In genomic region chr17:37405522-37405921, GRCh38 we compare ENCODE assay signal across 9 cellular contexts. TPM values are rescaled to one million over a fixed set of nuclear protein-coding genes. Genes with fewer than 3 reads are reported as not detected.
DNase-seq lines count a peak whose midpoint lies in the region; ATAC-seq and TF ChIP-seq lines count a peak whose summit lies in the region.
"Not testable (repeated sequence)": the region's sequence is repeated elsewhere in the genome, so short reads cannot be mapped to it uniquely, and the experiment has no call there.
"Had no signal": no experiment of that assay in that cellular context is flagged by ENCODE, and none has a peak within 500 bp of the region (broad histone marks: within the 10 kb centered on the region; RNA-seq: fewer than 3 reads in every experiment).

No MANE protein-coding gene starts in this region.

- ATAC-seq in CD8-positive, alpha-beta T cell; T-cell (replicated peaks in 1 of 4): not testable (repeated sequence)

- peak overlapping the region; percentile 95 for H3K4me3 Mint-ChIP-seq in CD8-positive, alpha-beta T cell
- H3K4me3 Mint-ChIP-seq in T-cell = peak overlapping the region; percentile 92 to 98 (median 93)
- peak overlapping the region; percentile 96 for H3K4me3 Mint-ChIP-seq in activated naive CD8-positive, alpha-beta T cell treated with anti-CD3 and anti-CD28 coated beads for 36 hours

- H3K4me1 ChIP-seq in CD8-positive, alpha-beta T cell (ENCODE audit: insufficient read depth, low read length) = peaks cover 14% of the 10 kb centered on the region
- H3K4me1 ChIP-seq in HUES64 (ENCODE audit: insufficient read depth, low read length) (peaks cover 11% of the 10 kb centered on the region), osteoblast (ENCODE audit: insufficient read depth, low read length) (peaks cover 13% of the 10 kb centered on the region), tibial nerve (peaks cover 0 to 29% (median 9%) of the 10 kb centered on the region in 4 donors)
- H3K4me1 ChIP-seq in endocrine pancreas (ENCODE audit: control insufficient read depth, insufficient read depth, low read length); iPS-20b (ENCODE audit: insufficient read depth, low read length): not testable (repeated sequence)

- POLR2A ChIA-PET in CD8-positive, alpha-beta T cell (lab: Charles Lee); T-cell (lab: Charles Lee): not testable (repeated sequence)

- H3K36me3 Mint-ChIP-seq in CD8-positive, alpha-beta T cell = peaks cover 12% of the 10 kb centered on the region
- H3K36me3 Mint-ChIP-seq in T-cell = not testable (repeated sequence)
- peaks cover 42% of the 10 kb centered on the region for H3K36me3 Mint-ChIP-seq in activated naive CD8-positive, alpha-beta T cell treated with anti-CD3 and anti-CD28 coated beads for 36 hours

- not testable (repeated sequence) for H2AFZ ChIP-seq in osteoblast (ENCODE audit: low read length)

- not testable (repeated sequence) for H3K27ac ChIP-seq in CD8-positive, alpha-beta T cell (ENCODE audit: low read depth, low read length); HUES64 (ENCODE audit: low read depth, low read length); iPS-20b (ENCODE audit: low read length); osteoblast (ENCODE audit: low read depth, low read length)
- H3K27ac ChIP-seq in tibial nerve = peak overlapping the region in 2 of 4 donors; percentile 87 to 95

- H3K27me3 Mint-ChIP-seq in CD8-positive, alpha-beta T cell (ENCODE audit: low read depth); T-cell; activated naive CD8-positive, alpha-beta T cell treated with anti-CD3 and anti-CD28 coated beads for 36 hours: not testable (repeated sequence)

- peak overlapping the region; percentile 94 for H3K4me2 ChIP-seq in osteoblast (ENCODE audit: insufficient read depth, low read length)

- H4K20me1 ChIP-seq in osteoblast (ENCODE audit: insufficient read depth, low read length) = not testable (repeated sequence)

- H3K36me3 ChIP-seq in CD8-positive, alpha-beta T cell (ENCODE audit: insufficient read depth, low read length); HUES64 (ENCODE audit: insufficient read depth, low read length); endocrine pancreas (ENCODE audit: control insufficient read depth, insufficient read depth, low read length); iPS-20b (ENCODE audit: insufficient read depth, low read depth, low read length); osteoblast (ENCODE audit: insufficient read depth, low read length); tibial nerve: not testable (repeated sequence)

- not testable (repeated sequence) for TF ChIP-seq POLR2A in tibial nerve (IDR thresholded peaks at IDR 0.05)

- peaks cover 68% of the 10 kb centered on the region for H3K79me2 ChIP-seq in osteoblast (ENCODE audit: insufficient read depth, low read length)

- H3K9me3 Mint-ChIP-seq in CD8-positive, alpha-beta T cell; T-cell; activated naive CD8-positive, alpha-beta T cell treated with anti-CD3 and anti-CD28 coated beads for 36 hours: not testable (repeated sequence)

- peaks cover 40% of the 10 kb centered on the region for H3K4me1 Mint-ChIP-seq in CD8-positive, alpha-beta T cell (ENCODE audit: low read depth)
- peaks cover 33 to 45% (median 44%) of the 10 kb centered on the region in 3 donors for H3K4me1 Mint-ChIP-seq in T-cell
- H3K4me1 Mint-ChIP-seq in activated naive CD8-positive, alpha-beta T cell treated with anti-CD3 and anti-CD28 coated beads for 36 hours = peaks cover 33% of the 10 kb centered on the region

- H3K9ac ChIP-seq in HUES64 (ENCODE audit: low read depth, low read length) (peak overlapping the region; percentile 95; the same call in 1 of the 2 replicates), iPS-20b (ENCODE audit: low read depth, low read length) (peak overlapping the region; percentile 90; the same call in 1 of the 2 replicates)
- not testable (repeated sequence) for H3K9ac ChIP-seq in endocrine pancreas (ENCODE audit: control insufficient read depth, insufficient read depth, low read length)

- WGBS in HUES64 = 75% methylated on average over 10 of the region's 14 CpGs
- 45 to 61% methylated on average over 14 of the region's 14 CpGs for WGBS in tibial nerve, 2 donors

- intact Hi-C loops in CD8-positive, alpha-beta T cell (cut with DNase I, micrococcal nuclease) = not testable (repeated sequence)

- TF ChIP-seq CTCF in CD8-positive, alpha-beta T cell (IDR thresholded peaks at IDR 0.05); osteoblast (IDR thresholded peaks at IDR 0.05; ENCODE audit: extremely low read depth, low read depth, low read length); tibial nerve (IDR thresholded peaks at IDR 0.05): not testable (repeated sequence)

- H3K27ac Mint-ChIP-seq in CD8-positive, alpha-beta T cell; T-cell: not testable (repeated sequence)
- peak overlapping the region; percentile 97 for H3K27ac Mint-ChIP-seq in activated naive CD8-positive, alpha-beta T cell treated with anti-CD3 and anti-CD28 coated beads for 36 hours

- not testable (repeated sequence) for DNase-seq in CD8-positive, alpha-beta T cell; T-cell; activated naive CD8-positive, alpha-beta T cell treated with anti-CD3 and anti-CD28 coated beads for 36 hours; osteoblast (ENCODE audit: insufficient read length, low spot score, missing footprints); tibial nerve (ENCODE audit: low spot score in 2 of 2)

- TF ChIP-seq EP300 in tibial nerve (IDR thresholded peaks at IDR 0.05) = not testable (repeated sequence)

- H3K27me3 ChIP-seq in CD8-positive, alpha-beta T cell (ENCODE audit: insufficient read depth, low read length); HUES64 (ENCODE audit: insufficient read depth, low read length); endocrine pancreas (ENCODE audit: control insufficient read depth, insufficient read depth, low read length); iPS-20b (ENCODE audit: insufficient read depth, low read length); osteoblast (ENCODE audit: insufficient read depth, low read length); tibial nerve: not testable (repeated sequence)

- H3K4me3 ChIP-seq in CD8-positive, alpha-beta T cell (ENCODE audit: low read depth, low read length) = peak overlapping the region; percentile 87
- H3K4me3 ChIP-seq in HUES64 (ENCODE audit: low read length) (peak overlapping the region; percentile 78), endocrine pancreas (ENCODE audit: control insufficient read depth, insufficient read depth, low read length) (peak overlapping the region; percentile 87), iPS-20b (ENCODE audit: low read length) (peak overlapping the region; percentile 76), osteoblast (ENCODE audit: insufficient read depth, low read length) (peak overlapping the region; percentile 96), tibial nerve (peak overlapping the region in 3 of 4 donors; percentile 65 to 87 (median 70))

- not testable (repeated sequence) for H3K9me3 ChIP-seq in CD8-positive, alpha-beta T cell (ENCODE audit: low read length); HUES64 (ENCODE audit: insufficient read depth, low read depth, low read length); endocrine pancreas (ENCODE audit: control insufficient read depth, low read length); iPS-20b (ENCODE audit: insufficient read depth, low read depth, low read length); osteoblast (ENCODE audit: low read depth, low read length); tibial nerve

- CTCF ChIA-PET in CD8-positive, alpha-beta T cell (lab: Charles Lee) = not testable (repeated sequence)
- CTCF ChIA-PET in T-cell (lab: Charles Lee) = interaction anchor here in 1 of 2 donors (0.7 to 2.0 kb wide), 2 partner anchors 14 to 693 kb away, joined by 4 to 6 read pairs; no protein-coding TSS in a partner anchor

RNA-seq across cellular contexts. Expression of gene ACACA, which starts 1.1 kb away (rescaled TPM):
- 10 to 100 TPM; 30.7 to 34.2 TPM for total RNA-seq in CD8-positive, alpha-beta T cell
- 64.8 TPM for polyA plus RNA-seq in HUES64 (2013, experiment 1 of 2)
- 75.1 TPM for polyA plus RNA-seq in HUES64 (2013, experiment 2 of 2)
- 10 to 100 TPM; 15.9 to 30.2 (median 18.0) TPM for total RNA-seq in T-cell
- 10 to 100 TPM; 68.3 to 76.3 TPM for total RNA-seq in activated naive CD8-positive, alpha-beta T cell treated with anti-CD3 and anti-CD28 coated beads for 36 hours
- 78.9 and 86.6 TPM in 2 replicates for total RNA-seq in osteoblast
- 10 to 100 TPM; 30.0 to 69.7 (median 49.9) TPM for total RNA-seq in tibial nerve

RNA-seq across cellular contexts. Expression of gene TADA2A, which starts 1.2 kb away (rescaled TPM):
- 10 to 100 TPM in 1 of 2 experiments, 1 to 10 TPM in 1; 5.3 to 11.1 TPM for total RNA-seq in CD8-positive, alpha-beta T cell
- polyA plus RNA-seq in HUES64 (2013, experiment 1 of 2) = 11.5 TPM
- polyA plus RNA-seq in HUES64 (2013, experiment 2 of 2) = 12.0 TPM
- 10 to 100 TPM; 14.5 to 27.3 (median 21.9) TPM for total RNA-seq in T-cell
- total RNA-seq in activated naive CD8-positive, alpha-beta T cell treated with anti-CD3 and anti-CD28 coated beads for 36 hours = 10 to 100 TPM; 41.6 to 41.8 TPM
- 18.6 and 21.4 TPM in 2 replicates for total RNA-seq in osteoblast
- total RNA-seq in tibial nerve = 10 to 100 TPM; 17.6 to 74.1 (median 23.5) TPM

RNA-seq across cellular contexts. Expression of gene C17orf78, which starts 29.7 kb away (rescaled TPM):
- not detected for total RNA-seq in CD8-positive, alpha-beta T cell
- polyA plus RNA-seq in HUES64 (2013, experiment 1 of 2) = not detected
- not detected for polyA plus RNA-seq in HUES64 (2013, experiment 2 of 2)
- total RNA-seq in T-cell (not detected), osteoblast (not detected in 2 replicates), tibial nerve (not detected)
- total RNA-seq in activated naive CD8-positive, alpha-beta T cell treated with anti-CD3 and anti-CD28 coated beads for 36 hours = not detected
- total RNA-seq: dermis blood vessel endothelial cell had no signal
